18 cellular contexts compared by ENCODE assay signal in the genomic region with DNA sequence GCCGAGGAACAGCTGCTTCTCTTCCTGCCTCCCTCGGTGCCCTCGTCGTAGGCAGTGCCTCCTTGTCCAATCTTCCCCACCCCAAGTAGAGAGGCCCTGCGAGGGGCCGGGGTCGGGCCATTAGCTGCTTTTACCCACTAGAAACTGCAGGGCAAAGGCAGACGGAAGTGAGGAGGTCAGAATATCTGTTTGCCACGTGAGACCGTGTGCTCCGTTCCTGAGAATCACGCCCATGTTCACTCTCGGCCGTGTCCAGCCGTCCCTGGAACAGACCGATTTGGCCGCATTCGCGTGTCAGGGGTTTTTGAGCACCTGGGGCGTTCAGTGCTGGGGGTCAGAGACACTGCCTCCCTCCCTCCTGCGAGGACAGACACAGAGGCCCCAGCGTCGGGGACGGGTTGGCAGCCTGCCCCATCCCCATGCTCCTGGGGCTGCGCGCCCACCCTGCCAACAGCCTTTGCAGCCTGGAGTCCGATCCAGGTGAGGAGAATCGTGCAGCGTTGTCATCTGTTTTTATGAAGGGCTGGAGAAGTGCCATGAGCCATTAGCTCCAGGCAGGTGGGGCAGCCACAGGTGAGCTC.
DNase-seq lines count a peak whose midpoint lies in the region; ATAC-seq, FAIRE-seq and TF ChIP-seq lines count a peak whose summit lies in the region.
"Had no signal": no experiment of that assay in that cellular context is flagged by ENCODE, and none has a peak within 500 bp of the region (broad histone marks: within the 10 kb centered on the region; RNA-seq: fewer than 3 reads in every experiment).

No MANE protein-coding gene starts in this region.

- no peaks in the 10 kb centered on the region for H3K9me3 ChIP-seq in kidney (ENCODE audit: control insufficient read depth in 1 of 2, low read length in 2 of 2)
- H3K9me3 ChIP-seq: Caco-2, HAP-1 had no signal

- no peak for FAIRE-seq in kidney (lab: Jason Lieb, UNC)
- FAIRE-seq: HTR-8/SVneo had no signal

- ATAC-seq in GM21423 (IDR thresholded peaks at IDR 0.05; ENCODE audit: unreplicated experiment): no peak
- ATAC-seq: Panc1, Right ventricle myocardium inferior had no signal

- H3K4me1 ChIP-seq in kidney (ENCODE audit: control insufficient read depth in 1 of 2, insufficient read depth in 1 of 2, low read depth in 1 of 2, low read length in 2 of 2): no peaks in the 10 kb centered on the region
- H3K4me1 ChIP-seq: Caco-2, HAP-1 had no signal

- no peak overlapping the region for H3K9ac ChIP-seq in kidney (ENCODE audit: low read length in 2 of 2)

- intact Hi-C loops in kidney (cut with DNase I): no loop called here

- H3K27ac ChIP-seq in kidney (ENCODE audit: low read depth in 2 of 2, low read length in 2 of 2): no peak overlapping the region
- H3K27ac ChIP-seq: C4-2B, HL-60, SK-N-MC had no signal

- DNase-seq in COR-L47 (lab: John Stamatoyannopoulos, UW) (peak; percentile 69), NCI-H1105 (lab: John Stamatoyannopoulos, UW) (peak; percentile 90), NCI-H345 (lab: John Stamatoyannopoulos, UW) (peak; percentile 74), kidney (peak; percentile 38), midbrain (lab: John Stamatoyannopoulos, UW) (no peak), kidney glomerular epithelial cell (lab: John Stamatoyannopoulos, UW) (no peak)
- DNase-seq: Caco-2, DMS53, NCI-H510A, T-helper 1 cell had no signal

- no peak for TF ChIP-seq CTCF in kidney (IDR thresholded peaks at IDR 0.05; ENCODE audit: borderline replicate concordance, extremely low read depth, insufficient read depth)

- no peak overlapping the region for H3K4me3 ChIP-seq in kidney (ENCODE audit: low read length in 2 of 2)
- H3K4me3 ChIP-seq: HAP-1, SK-N-MC had no signal

- H3K36me3 ChIP-seq in kidney (ENCODE audit: control insufficient read depth in 1 of 2, insufficient read depth in 2 of 2, low read length in 2 of 2): no peaks in the 10 kb centered on the region
- H3K36me3 ChIP-seq: HAP-1 had no signal

Comparison
In these comparisons a context has a peak if more than half of its experiments do, and no peak if none do; other contexts are left out.
1. DNase-seq: peak in COR-L47 (single experiment), NCI-H1105 (single experiment), NCI-H345 (single experiment) and kidney (single experiment); none in midbrain (single experiment) and kidney glomerular epithelial cell (single experiment).